In the genomic region with DNA sequence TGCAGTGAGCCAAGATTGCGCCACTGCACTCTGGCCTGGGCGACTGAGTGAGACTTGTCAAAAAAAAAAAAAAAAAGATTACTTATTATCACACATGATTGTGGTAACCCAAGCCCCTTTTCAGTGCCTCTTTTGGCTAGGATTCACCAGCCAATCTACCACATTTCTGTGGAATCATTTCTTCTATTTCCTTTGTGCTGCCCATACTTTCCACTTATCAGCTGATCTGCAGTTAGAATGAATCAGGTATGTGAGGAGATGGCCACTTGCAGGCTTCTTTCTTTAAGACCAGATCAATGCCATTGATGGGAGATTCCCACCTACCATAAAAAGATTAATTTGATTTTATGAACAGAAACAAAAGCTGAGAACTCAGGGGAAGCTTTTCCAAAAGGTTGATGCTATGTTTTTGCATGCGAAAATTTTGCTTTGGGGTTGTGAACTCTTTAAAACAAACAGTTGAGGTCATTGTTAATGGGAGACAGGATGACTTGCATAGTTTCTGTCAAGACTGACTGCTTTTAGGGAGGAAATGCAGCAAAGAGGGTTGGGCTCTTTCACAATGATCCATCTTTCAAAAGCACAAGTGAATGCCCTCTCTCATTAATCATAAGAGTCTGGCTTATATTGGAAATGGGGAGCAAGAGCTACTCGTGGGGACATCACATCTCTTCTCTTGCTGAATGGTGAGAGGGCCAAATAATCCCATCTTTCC, we compare ENCODE assay signal across 17 cellular contexts.
DNase-seq lines count a peak whose midpoint lies in the region; ATAC-seq and TF ChIP-seq lines count a peak whose summit lies in the region.
"Had no signal": no experiment of that assay in that cellular context is flagged by ENCODE, and none has a peak within 500 bp of the region (broad histone marks: within the 10 kb centered on the region; RNA-seq: fewer than 3 reads in every experiment).

No MANE protein-coding gene starts in this region.

- no peak overlapping the region for H3K4me3 Mint-ChIP-seq in mesothelial cell of epicardium
- H3K4me3 Mint-ChIP-seq: activated naive CD4-positive, alpha-beta T cell treated with anti-CD3 and anti-CD28 coated beads, Interleukin-2, amount 10 ng/mL, durations not matched to agents 7 days and 5 days; CD4-positive, CD25-positive, alpha-beta regulatory T cell; H9 had no signal

- TF ChIP-seq CTCF in mesothelial cell of epicardium (IDR thresholded peaks at IDR 0.05; ENCODE audit: unreplicated experiment) = no peak

- no peak for ATAC-seq in GM21447 (IDR thresholded peaks at IDR 0.05; ENCODE audit: unreplicated experiment)

- peak overlapping the region; percentile 95 for H3K27ac Mint-ChIP-seq in mesothelial cell of epicardium
- H3K27ac Mint-ChIP-seq: activated naive CD4-positive, alpha-beta T cell treated with anti-CD3 and anti-CD28 coated beads, Interleukin-2, amount 10 ng/mL, durations not matched to agents 7 days and 5 days; CD4-positive, CD25-positive, alpha-beta regulatory T cell; H9 had no signal

- H3K4me1 Mint-ChIP-seq in mesothelial cell of epicardium = peaks cover 69% of the 10 kb centered on the region
- H3K4me1 Mint-ChIP-seq: activated naive CD4-positive, alpha-beta T cell treated with anti-CD3 and anti-CD28 coated beads, Interleukin-2, amount 10 ng/mL, durations not matched to agents 7 days and 5 days; CD4-positive, CD25-positive, alpha-beta regulatory T cell had no signal

- H3K36me3 Mint-ChIP-seq in mesothelial cell of epicardium = peaks cover 9% of the 10 kb centered on the region
- H3K36me3 Mint-ChIP-seq: activated naive CD4-positive, alpha-beta T cell treated with anti-CD3 and anti-CD28 coated beads, Interleukin-2, amount 10 ng/mL, durations not matched to agents 7 days and 5 days; CD4-positive, CD25-positive, alpha-beta regulatory T cell had no signal

- DNase-seq in AML-193 (lab: John Stamatoyannopoulos, UW) (peak; percentile 20 to 30), RPMI7951 (ENCODE audit: low read depth) (peak; percentile 5), epithelial cell of prostate (ENCODE audit: low read depth, low spot score) (no peak), mesothelial cell of epicardium (ENCODE audit: low spot score in 2 of 2, unreplicated experiment in 2 of 2) (no peak), RKO (ENCODE audit: low spot score) (no peak), DMS53 (lab: John Stamatoyannopoulos, UW) (no peak)
- DNase-seq in stimulated activated CD4-positive, alpha-beta T cell treated with anti-CD3 and anti-CD28 coated beads, Interleukin-4, amount 100 ng/mL, for 4 hours = no peak
- DNase-seq: activated naive CD4-positive, alpha-beta T cell treated with anti-CD3 and anti-CD28 coated beads, Interleukin-2, amount 10 ng/mL, durations not matched to agents 7 days and 5 days; CD4-positive, CD25-positive, alpha-beta regulatory T cell; GF-D8; H9; Kasumi-1; kidney; NCI-H1694 treated with DMSO at 0.1 percent for 48 hours; SIG-M5 had no signal

- H3K9me3 Mint-ChIP-seq in mesothelial cell of epicardium = peaks cover 9% of the 10 kb centered on the region
- H3K9me3 Mint-ChIP-seq: activated naive CD4-positive, alpha-beta T cell treated with anti-CD3 and anti-CD28 coated beads, Interleukin-2, amount 10 ng/mL, durations not matched to agents 7 days and 5 days; H9 had no signal

- H3K27ac ChIP-seq in epithelial cell of prostate = peak overlapping the region; percentile 28
- H3K27ac ChIP-seq: coronary artery had no signal

- no peaks in the 10 kb centered on the region for H3K27me3 Mint-ChIP-seq in mesothelial cell of epicardium (ENCODE audit: low read depth)
- H3K27me3 Mint-ChIP-seq: activated naive CD4-positive, alpha-beta T cell treated with anti-CD3 and anti-CD28 coated beads, Interleukin-2, amount 10 ng/mL, durations not matched to agents 7 days and 5 days; CD4-positive, CD25-positive, alpha-beta regulatory T cell had no signal

Comparison
In these comparisons a context has a peak if more than half of its experiments do, and no peak if none do; other contexts are left out.
1. DNase-seq: peak in AML-193 (2 of 2) and RPMI7951 (single experiment); none in epithelial cell of prostate (single experiment), mesothelial cell of epicardium (0 of 2), RKO (single experiment), stimulated activated CD4-positive, alpha-beta T cell treated with anti-CD3 and anti-CD28 coated beads, Interleukin-4, amount 100 ng/mL, for 4 hours (0 of 2) and DMS53 (single experiment).